Comparison of ENCODE assay signal across 10 cellular contexts in the genomic region with DNA sequence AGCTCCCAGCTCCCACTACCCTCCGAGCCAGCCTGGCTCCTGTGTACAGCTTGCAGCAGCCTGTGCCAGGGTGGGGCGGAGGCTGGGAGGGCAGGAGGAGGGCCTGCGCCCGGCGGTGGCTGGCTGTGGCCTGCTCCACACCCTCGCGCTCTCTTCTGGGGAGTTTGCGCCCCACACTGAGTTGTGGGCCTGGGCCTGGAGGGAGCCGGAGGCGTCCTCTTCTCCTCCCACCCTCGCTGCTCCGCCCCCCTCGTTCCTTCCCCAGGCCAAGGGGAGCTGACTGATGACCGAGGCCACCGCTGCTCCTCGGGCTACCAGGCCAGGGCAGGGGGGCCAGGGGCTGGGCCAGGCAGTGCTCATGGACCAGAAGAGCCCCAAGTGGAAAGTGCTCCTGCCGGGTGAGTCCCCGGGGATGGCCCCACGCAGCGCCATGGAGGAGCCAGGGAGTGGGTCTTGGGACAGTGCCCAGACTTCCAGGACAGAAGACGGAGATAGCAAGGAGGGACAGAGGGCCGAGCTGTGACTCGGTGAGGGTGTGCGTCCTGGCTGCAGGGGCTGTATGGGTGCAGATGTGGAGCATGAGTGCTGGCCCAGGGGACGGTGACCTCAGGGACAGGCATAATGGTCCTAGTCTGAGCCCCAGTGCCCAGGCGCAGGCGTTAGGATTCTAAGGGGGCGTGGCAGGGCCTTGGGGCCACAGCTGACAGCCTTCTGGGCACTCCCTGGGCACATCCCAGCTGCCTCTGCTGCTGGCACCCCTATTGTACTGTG.
DNase-seq lines count a peak whose midpoint lies in the region; ATAC-seq, FAIRE-seq and TF ChIP-seq lines count a peak whose summit lies in the region.
"Had no signal": no experiment of that assay in that cellular context is flagged by ENCODE, and none has a peak within 500 bp of the region (broad histone marks: within the 10 kb centered on the region; RNA-seq: fewer than 3 reads in every experiment).

No MANE protein-coding gene starts in this region.

- no peaks in the 10 kb centered on the region for H3K9me3 Mint-ChIP-seq in effector memory CD8-positive, alpha-beta T cell

- H2BK120ac ChIP-seq in H1 (replicated peaks; ENCODE audit: low read depth, low read length) = no peak overlapping the region

- no peak overlapping the region for H3K56ac ChIP-seq in H1 (replicated peaks; ENCODE audit: insufficient read length, low read depth, low read length)

- no peaks in the 10 kb centered on the region for H3K79me2 ChIP-seq in H1 (ENCODE audit: control insufficient read depth in 1 of 2, insufficient read depth in 2 of 2, low read length in 2 of 2)

- no peak for TF ChIP-seq EP300 in H1 (IDR thresholded peaks at IDR 0.05; ENCODE audit: borderline replicate concordance in 1 of 2, low read depth in 2 of 2, low read length in 2 of 2)

- H3K27me3 Mint-ChIP-seq in effector memory CD8-positive, alpha-beta T cell = peaks cover 5 to 27% of the 10 kb centered on the region in 2 donors

- CTCF ChIA-PET in H1 (lab: Charles Lee; ENCODE audit: partially characterized antibody) = interaction anchor here (0.6 to 12.5 kb wide), 24 partner anchors 8 to 256 kb away, joined by 3 to 177 read pairs (median 4); no protein-coding TSS in a partner anchor

- 0 out of 2 replicates have a peak overlapping the region, but pooled peaks have one; percentile 3 for H2BK5ac ChIP-seq in H1 (ENCODE audit: low read depth, low read length)

- no peak overlapping the region for H3K14ac ChIP-seq in H1 (ENCODE audit: insufficient read length)

- peak; percentile 24 for DNase-seq in NCI-H2196 (lab: John Stamatoyannopoulos, UW; ENCODE audit: unreplicated experiment)
- no peak for DNase-seq in NCI-H2196 treated with DMSO at 0.1 percent for 48 hours (lab: John Stamatoyannopoulos, UW; ENCODE audit: unreplicated experiment)
- no peak for DNase-seq in H1 (ENCODE audit: low read depth in 1 of 2, low spot score in 2 of 2)
- DNase-seq in aorta = peak; percentile 84 to 88
- DNase-seq in right lobe of liver = no peak
- DNase-seq in effector memory CD8-positive, alpha-beta T cell = no peak
- no peak for DNase-seq in stimulated activated CD4-positive, alpha-beta T cell treated with anti-CD3 and anti-CD28 coated beads, Interleukin-4, amount 100 ng/mL, for 1 hour
- DNase-seq: 8988T; activated effector memory CD4-positive, alpha-beta T cell treated with Interleukin-2 at 50 U/mL for 16 hours had no signal

- no peak overlapping the region for H3K4ac ChIP-seq in H1 (replicated peaks; ENCODE audit: insufficient read length, low read depth, low read length)

- H3K27ac Mint-ChIP-seq in effector memory CD8-positive, alpha-beta T cell = no peak overlapping the region

- no peak for FAIRE-seq in H1 (lab: Jason Lieb, UNC)

- no peak overlapping the region for H3K27ac ChIP-seq in H1 (ENCODE audit: low read depth, low read length)
- H3K27ac ChIP-seq in aorta (ENCODE audit: low read depth in 1 of 2, low read length in 2 of 2) = peak overlapping the region in 1 of 2 donors; percentile 43
- no peak overlapping the region for H3K27ac ChIP-seq in right lobe of liver

- H2AFZ ChIP-seq in H1 (ENCODE audit: low read length) = no peak overlapping the region

- H3K4me1 ChIP-seq in H1 (replicated peaks in 1 of 4; ENCODE audit: control insufficient read depth in 3 of 4, insufficient read depth in 4 of 4, low read length in 3 of 4) (peaks cover 0 to 8% (median 6%) of the 10 kb centered on the region in 4 experiments; a peak in 6 of 7 replicates), mucosa of stomach (ENCODE audit: control insufficient read depth, insufficient read depth, low read length) (peaks cover 52% of the 10 kb centered on the region), aorta (ENCODE audit: control insufficient read depth in 1 of 2, insufficient read depth in 2 of 2, low read length in 2 of 2) (no peaks in the 10 kb centered on the region), right lobe of liver (peaks cover 0 to 24% (median 4%) of the 10 kb centered on the region in 4 donors)

- peaks cover 4% of the 10 kb centered on the region for H3K79me1 ChIP-seq in H1 (ENCODE audit: low read depth, low read length)

- H2BK20ac ChIP-seq in H1 (ENCODE audit: low read length) = no peak overlapping the region

- H3K27me3 ChIP-seq in H1 (replicated peaks in 1 of 4; ENCODE audit: control insufficient read depth in 3 of 4, extremely low read depth in 1 of 4, insufficient read depth in 3 of 4, low read length in 3 of 4) = peaks cover 0 to 6% (median 1%) of the 10 kb centered on the region in 4 experiments; a peak in 3 of 7 replicates
- H3K27me3 ChIP-seq in mucosa of stomach (ENCODE audit: control insufficient read depth, insufficient read depth, low read length) = no peaks in the 10 kb centered on the region
- no peaks in the 10 kb centered on the region for H3K27me3 ChIP-seq in aorta (ENCODE audit: control insufficient read depth in 1 of 2, insufficient read depth in 2 of 2, low read length in 1 of 2)
- no peaks in the 10 kb centered on the region for H3K27me3 ChIP-seq in right lobe of liver

- no peak overlapping the region for H3K4me3 Mint-ChIP-seq in effector memory CD8-positive, alpha-beta T cell

- TF ChIP-seq CTCF in H1 (IDR thresholded peaks at IDR 0.05; ENCODE audit: control extremely low read depth in 1 of 3, insufficient read depth in 1 of 3, low read depth in 1 of 3, low read length in 3 of 3) = no peak
- TF ChIP-seq CTCF in right lobe of liver (IDR thresholded peaks at IDR 0.05) = no peak

- no peak overlapping the region for H4K5ac ChIP-seq in H1 (ENCODE audit: insufficient read length, low read depth, low read length)

- 0 out of 2 replicates have a peak overlapping the region, but pooled peaks have one; percentile 20 for H2AK5ac ChIP-seq in H1 (ENCODE audit: low read depth, low read length)

- intact Hi-C loops in aorta (cut with DNase I) (loop anchor here in 1 of 2 donors (5.0 kb wide), 2 partner anchors 49 to 241 kb away; partner anchors contain the start of gene GSE1), right lobe of liver (cut with DNase I) (no loop called here)

- peaks cover 10 to 13% of the 10 kb centered on the region in 2 experiments for H4K20me1 ChIP-seq in H1 (replicated peaks in 1 of 2; ENCODE audit: control insufficient read depth in 1 of 2, insufficient read depth in 2 of 2, low read length in 2 of 2)

- TF ChIP-seq RAD21 in H1 (IDR thresholded peaks at IDR 0.05 in 1 of 2, conservative IDR thresholded peaks at IDR 0.05 in 1 of 2; ENCODE audit: low read depth in 2 of 2, low read length in 2 of 2) = no peak

- H3K4me1 Mint-ChIP-seq in effector memory CD8-positive, alpha-beta T cell (ENCODE audit: low read depth in 2 of 2) = no peaks in the 10 kb centered on the region

- H2BK15ac ChIP-seq in H1 (ENCODE audit: low read length) = 0 out of 2 replicates have a peak overlapping the region, but pooled peaks have one; percentile 16

- H3K9ac ChIP-seq in H1 (replicated peaks in 1 of 4; ENCODE audit: extremely low read depth in 1 of 4, low read depth in 3 of 4, low read length in 3 of 4) (no peak overlapping the region), mucosa of stomach (ENCODE audit: low read length) (peak overlapping the region; percentile 40)

- H2BK12ac ChIP-seq in H1 (ENCODE audit: low read depth, low read length) = no peak overlapping the region

- no peaks in the 10 kb centered on the region for H3K36me3 ChIP-seq in H1 (ENCODE audit: control insufficient read depth in 2 of 4, insufficient read depth in 4 of 4, low read length in 3 of 4)
- H3K36me3 ChIP-seq in mucosa of stomach (ENCODE audit: control insufficient read depth, insufficient read depth, low read length) = no peaks in the 10 kb centered on the region
- no peaks in the 10 kb centered on the region for H3K36me3 ChIP-seq in aorta (ENCODE audit: control insufficient read depth in 1 of 2, insufficient read depth in 2 of 2, low read length in 1 of 2)
- H3K36me3 ChIP-seq in right lobe of liver = no peaks in the 10 kb centered on the region

- H3K4me2 ChIP-seq in H1 (ENCODE audit: insufficient read depth in 1 of 2, low read depth in 2 of 2, low read length in 2 of 2) = no peak overlapping the region

- H4K91ac ChIP-seq in H1 (replicated peaks; ENCODE audit: insufficient read length, low read length) = no peak overlapping the region

- WGBS in H1 (ENCODE audit: extremely low coverage in 1 of 2, insufficient coverage in 1 of 2, insufficient read length in 1 of 2, insufficient replicate concordance in 2 of 2, low coverage in 1 of 2, low lambda C conversion rate in 2 of 2, missing lambda C conversion rate in 1 of 2), 2 experiments = 87% methylated on average over 25 of the region's 28 CpGs; no CpG with 5 or more reads in 1 of the 2 experiments
- 23 to 25% methylated on average over 23 to 28 of the region's 28 CpGs for WGBS in aorta, 2 donors
- WGBS in right lobe of liver (ENCODE audit: insufficient coverage, low coverage, low lambda C conversion rate, missing lambda C conversion rate) = 70% methylated on average over 4 of the region's 28 CpGs

- H3K4me3 ChIP-seq in H1 (ENCODE audit: extremely low read depth in 1 of 4, insufficient read depth in 2 of 4, low read depth in 3 of 4, low read length in 4 of 4) (no peak overlapping the region), mucosa of stomach (ENCODE audit: low read length) (no peak overlapping the region), aorta (ENCODE audit: low read length in 2 of 2) (no peak overlapping the region), right lobe of liver (no peak overlapping the region)

- POLR2A ChIA-PET in H1 (lab: Charles Lee; ENCODE audit: partially characterized antibody) = interaction anchor here (1.5 kb wide), 1 partner anchor 43 kb away, joined by 3 read pairs; no protein-coding TSS in a partner anchor

- H3K9me3 ChIP-seq in H1 (ENCODE audit: insufficient read depth in 2 of 2, low read depth in 1 of 2, low read length in 1 of 2) = no peaks in the 10 kb centered on the region
- H3K9me3 ChIP-seq in mucosa of stomach (ENCODE audit: control insufficient read depth, low read length) = no peaks in the 10 kb centered on the region
- no peaks in the 10 kb centered on the region for H3K9me3 ChIP-seq in aorta (ENCODE audit: control insufficient read depth, low read length)
- no peaks in the 10 kb centered on the region for H3K9me3 ChIP-seq in right lobe of liver

- peak overlapping the region; percentile 51; the same call in 1 of the 2 replicates for H3K18ac ChIP-seq in H1 (ENCODE audit: extremely low read depth, low read length)

- H3K23ac ChIP-seq in H1 (ENCODE audit: insufficient read length) = no peak overlapping the region

- H4K8ac ChIP-seq in H1 (ENCODE audit: extremely low read depth, insufficient read depth, low read length) = no peak overlapping the region

- TF ChIP-seq POLR2A in H1 (IDR thresholded peaks at IDR 0.05; ENCODE audit: control extremely low read depth in 1 of 2, low read depth in 2 of 2, low read length in 2 of 2) (no peak), right lobe of liver (IDR thresholded peaks at IDR 0.05) (no peak)

- ATAC-seq in aorta (ENCODE audit: low FRiP score) (peak; percentile 84), right lobe of liver (no peak)
- no peak for ATAC-seq in effector memory CD8-positive, alpha-beta T cell (replicated peaks)

- H3K23me2 ChIP-seq in H1 (ENCODE audit: low read depth, low read length) = no peaks in the 10 kb centered on the region; the same call in 1 of the 2 replicates

- no peaks in the 10 kb centered on the region for H3K36me3 Mint-ChIP-seq in effector memory CD8-positive, alpha-beta T cell (ENCODE audit: insufficient read depth)

Comparison
In these comparisons a context has a peak if more than half of its experiments do, and no peak if none do; other contexts are left out.
1. DNase-seq: peak in NCI-H2196 (single experiment) and aorta (2 of 2); none in NCI-H2196 treated with DMSO at 0.1 percent for 48 hours (single experiment), H1 (0 of 2), right lobe of liver (0 of 3), effector memory CD8-positive, alpha-beta T cell (0 of 3) and stimulated activated CD4-positive, alpha-beta T cell treated with anti-CD3 and anti-CD28 coated beads, Interleukin-4, amount 100 ng/mL, for 1 hour (single experiment).